ENCODE assay signal across 29 cellular contexts in the genomic region with DNA sequence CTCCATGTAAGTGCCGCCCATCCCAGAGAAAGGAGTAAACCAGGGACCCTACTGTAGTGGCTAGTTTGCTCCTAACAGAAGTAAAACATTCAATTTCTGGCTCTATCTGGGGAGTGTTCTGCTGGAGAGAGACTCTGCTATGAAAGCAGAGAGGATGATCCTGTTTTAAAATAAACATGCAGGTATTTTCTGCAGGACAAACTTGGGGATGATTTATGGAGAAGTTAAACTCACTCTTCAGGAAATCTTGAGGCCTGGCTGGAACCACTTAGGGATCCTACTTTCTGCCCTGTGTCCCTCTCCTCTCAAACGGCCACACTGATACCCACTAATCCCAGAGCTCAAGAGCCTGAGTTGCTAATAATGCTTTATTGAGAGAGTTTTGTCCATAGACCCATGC.
"Had no signal": no experiment of that assay in that cellular context is flagged by ENCODE, and none has a peak within 500 bp of the region (broad histone marks: within the 10 kb centered on the region; RNA-seq: fewer than 3 reads in every experiment).

No MANE protein-coding gene starts in this region.

- H3K36me3 Mint-ChIP-seq: immature natural killer cell; memory B cell; naive thymus-derived CD8-positive, alpha-beta T cell; stimulated activated naive B cell treated with anti-CD40 and anti-IgM and Interleukin-4, amounts not matched to agents 10 μg/mL and 1 μg/mL and 100 μg/mL, for 72 hours had no signal

- FAIRE-seq: islet of Langerhans, kidney, pancreas, urothelium cell line had no signal

- H3K9me3 Mint-ChIP-seq: immature natural killer cell; memory B cell; naive thymus-derived CD8-positive, alpha-beta T cell; nephron; neural crest cell; stimulated activated naive B cell treated with anti-CD40 and anti-IgM and Interleukin-4, amounts not matched to agents 10 μg/mL and 1 μg/mL and 100 μg/mL, for 72 hours; stimulated activated naive CD8-positive, alpha-beta T cell treated with anti-CD3 and anti-CD28 coated beads, Interleukin-15, Interleukin-2, amounts not matched to agents 100 ng/mL and 50 ng/mL, for 24 hours had no signal

- H3K9me3 ChIP-seq: heart left ventricle, left ventricle myocardium inferior, mucosa of descending colon, pancreas, psoas muscle, right atrium auricular region, right lobe of liver, suprapubic skin, thoracic aorta, tibial artery, upper lobe of right lung had no signal

- H3K4me1 Mint-ChIP-seq: immature natural killer cell had no signal

- H3K4me3 ChIP-seq: heart left ventricle, left ventricle myocardium inferior, lung, mucosa of descending colon, pancreas, psoas muscle, right atrium auricular region, right lobe of liver, skin epidermis, suprapubic skin, thoracic aorta, tibial artery, upper lobe of right lung had no signal

- H3K27me3 ChIP-seq: heart left ventricle, pancreas, right atrium auricular region, right lobe of liver, suprapubic skin, tibial artery had no signal

- H3K27ac ChIP-seq: left ventricle myocardium inferior, pancreas, psoas muscle, right atrium auricular region, right lobe of liver, skin epidermis, suprapubic skin, thoracic aorta, tibial artery, upper lobe of right lung had no signal

- ATAC-seq: heart left ventricle; mucosa of descending colon; naive thymus-derived CD8-positive, alpha-beta T cell; pancreas; psoas muscle; right lobe of liver; stimulated activated naive B cell treated with anti-CD40 and anti-IgM and Interleukin-4, amounts not matched to agents 10 μg/mL and 1 μg/mL and 100 μg/mL, for 72 hours; upper lobe of right lung had no signal

- H3K27ac Mint-ChIP-seq: immature natural killer cell; memory B cell; naive thymus-derived CD8-positive, alpha-beta T cell; stimulated activated naive B cell treated with anti-CD40 and anti-IgM and Interleukin-4, amounts not matched to agents 10 μg/mL and 1 μg/mL and 100 μg/mL, for 72 hours; stimulated activated naive CD8-positive, alpha-beta T cell treated with anti-CD3 and anti-CD28 coated beads, Interleukin-15, Interleukin-2, amounts not matched to agents 100 ng/mL and 50 ng/mL, for 24 hours had no signal

- DNase-seq: heart left ventricle; immature natural killer cell; kidney; left ventricle myocardium inferior; mucosa of descending colon; naive thymus-derived CD8-positive, alpha-beta T cell; pancreas; posterior cingulate gyrus; psoas muscle; right lobe of liver; stimulated activated CD4-positive, alpha-beta T cell treated with anti-CD3 and anti-CD28 coated beads, Interleukin-12 subunit alpha, Interleukin-12 subunit beta, amount 100 ng/mL, for 4 hours; stimulated activated CD4-positive, alpha-beta T cell treated with anti-CD3 and anti-CD28 coated beads, Interleukin-15, amount 100 ng/mL, for 24 hours; stimulated activated CD4-positive, alpha-beta T cell treated with anti-CD3 and anti-CD28 coated beads, Interleukin-2, amount 100 ng/mL, for 24 hours; stimulated activated CD4-positive, alpha-beta T cell treated with anti-CD3 and anti-CD28 coated beads, Interleukin-4, amount 100 ng/mL, for 1 hour; stimulated activated naive B cell treated with anti-CD40 and anti-IgM and Interleukin-4, amounts not matched to agents 10 μg/mL and 1 μg/mL and 100 μg/mL, for 72 hours; tibial artery; trophoblast cell; upper lobe of right lung had no signal

- H3K4me3 Mint-ChIP-seq: immature natural killer cell; memory B cell; naive thymus-derived CD8-positive, alpha-beta T cell; nephron; neural crest cell; stimulated activated naive B cell treated with anti-CD40 and anti-IgM and Interleukin-4, amounts not matched to agents 10 μg/mL and 1 μg/mL and 100 μg/mL, for 72 hours; stimulated activated naive CD8-positive, alpha-beta T cell treated with anti-CD3 and anti-CD28 coated beads, Interleukin-15, Interleukin-2, amounts not matched to agents 100 ng/mL and 50 ng/mL, for 24 hours had no signal

- H3K36me3 ChIP-seq: heart left ventricle, left ventricle myocardium inferior, pancreas, right atrium auricular region, right lobe of liver, suprapubic skin, thoracic aorta, tibial artery, upper lobe of right lung had no signal
